ENCODE assay signal across 17 cellular contexts in the genomic region with DNA sequence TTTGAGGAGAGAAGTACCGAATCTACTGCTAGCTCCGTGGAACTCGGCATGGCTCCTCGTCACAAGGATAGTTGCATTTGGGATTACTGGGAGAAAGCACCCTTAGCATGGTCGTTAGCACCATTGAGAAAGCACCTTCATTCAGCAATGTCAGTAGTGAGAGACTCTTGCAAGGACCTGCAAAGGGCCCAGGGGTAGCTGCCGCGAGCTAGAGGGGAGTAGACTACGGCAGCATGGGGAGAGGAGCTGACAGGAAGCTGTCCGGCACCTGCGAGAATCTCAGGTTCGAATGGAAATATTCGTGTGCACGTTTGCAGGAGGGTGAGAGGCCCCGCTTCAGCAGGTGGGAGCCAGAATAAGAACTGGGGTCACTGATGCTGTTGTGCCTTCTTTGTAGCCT. TPM values are rescaled to one million over a fixed set of nuclear protein-coding genes. Genes with fewer than 3 reads are reported as not detected.
DNase-seq lines count a peak whose midpoint lies in the region; ATAC-seq, FAIRE-seq and TF ChIP-seq lines count a peak whose summit lies in the region.
"Had no signal": no experiment of that assay in that cellular context is flagged by ENCODE, and none has a peak within 500 bp of the region (broad histone marks: within the 10 kb centered on the region; RNA-seq: fewer than 3 reads in every experiment).

No MANE protein-coding gene starts in this region.

- peak overlapping the region; percentile 13; the same call in 1 of the 2 replicates for H2AFZ ChIP-seq in OCI-LY7 (ENCODE audit: low read length)

- no peak for FAIRE-seq in urothelium cell line (lab: Jason Lieb, UNC)
- FAIRE-seq: HTR-8/SVneo, RCC 7860 had no signal

- BruUV-seq in OCI-LY7 (replicated peaks; lab: Mats Ljungman, UMichigan), result no TSS peak

- peaks cover 79% of the 10 kb centered on the region for H3K4me1 ChIP-seq in OCI-LY7 (ENCODE audit: insufficient read depth, low read length, poor library complexity, severe bottlenecking)
- H3K4me1 ChIP-seq: prostate gland had no signal

- H3K27me3 ChIP-seq in GM06990 (replicated peaks; ENCODE audit: control insufficient read depth, insufficient read depth, low read length), result no peaks in the 10 kb centered on the region
- H3K27me3 ChIP-seq: stomach had no signal

- DNase-seq in GM06990 (ENCODE audit: extremely low read depth, insufficient read length) (peak; percentile 68), OCI-LY7 (ENCODE audit: low spot score) (peak; percentile 92), AG08396 (ENCODE audit: low spot score) (no peak), caudate nucleus (lab: John Stamatoyannopoulos, UW) (no peak), urothelium cell line (ENCODE audit: low spot score) (no peak)
- DNase-seq: NCI-H1092 treated with DMSO at 0.1 percent for 48 hours, NCI-H345, stomach, T1000 had no signal

- no peaks in the 10 kb centered on the region for H4K20me1 ChIP-seq in OCI-LY7 (ENCODE audit: insufficient read depth, low read length)

- H3K9me2 ChIP-seq in OCI-LY7 (ENCODE audit: insufficient read depth, low read length), result no peaks in the 10 kb centered on the region

- H3K36me3 ChIP-seq in GM06990 (ENCODE audit: control insufficient read depth, insufficient read depth, low read length) (no peaks in the 10 kb centered on the region; the same call in 1 of the 2 replicates), OCI-LY7 (ENCODE audit: insufficient read depth, low read length) (peaks cover 38% of the 10 kb centered on the region)
- H3K36me3 ChIP-seq: prostate gland, stomach had no signal

- POLR2A ChIA-PET in OCI-LY7 (lab: Charles Lee), result interaction anchor here (0.5 to 11.2 kb wide), 13 partner anchors 7 to 918 kb away, joined by 3 to 348 read pairs (median 6); a partner anchor contains a TSS

- TF ChIP-seq CTCF in GM06990 (IDR thresholded peaks at IDR 0.05; ENCODE audit: insufficient read depth, low read length, poor library complexity, severe bottlenecking) (no peak), OCI-LY7 (conservative IDR thresholded peaks at IDR 0.05; ENCODE audit: low read length) (no peak)

- intact Hi-C loops in OCI-LY7 (cut with micrococcal nuclease; ENCODE audit: unreplicated experiment), result loop anchor here (5.0 to 10.0 kb wide), 4 partner anchors 270 to 778 kb away; a partner anchor contains a TSS

- H3K27ac ChIP-seq in OCI-LY7 (ENCODE audit: low read depth, low read length, poor library complexity, severe bottlenecking) (peak overlapping the region; percentile 99), caudate nucleus (ENCODE audit: low read depth, low read length) (no peak overlapping the region)
- H3K27ac ChIP-seq: prostate gland had no signal

- peak overlapping the region; percentile 74 for H3K4me2 ChIP-seq in OCI-LY7 (ENCODE audit: low read length)

- ATAC-seq in GM18868 (IDR thresholded peaks at IDR 0.05; ENCODE audit: unreplicated experiment) (peak; percentile 33), HG02623 (IDR thresholded peaks at IDR 0.05; ENCODE audit: unreplicated experiment) (peak; percentile 31), GM19463 (IDR thresholded peaks at IDR 0.05; ENCODE audit: unreplicated experiment) (no peak)

- CTCF ChIA-PET in OCI-LY7 (lab: Charles Lee; ENCODE audit: unreplicated experiment), result interaction anchor here (0.9 to 9.8 kb wide), 2 partner anchors 20 to 43 kb away, joined by 4 to 145 read pairs; a partner anchor contains a TSS

- peaks cover 30% of the 10 kb centered on the region for H3K9me3 ChIP-seq in OCI-LY7 (ENCODE audit: low read length)
- H3K9me3 ChIP-seq: prostate gland, stomach had no signal

- H3K4me3 ChIP-seq in GM06990 (replicated peaks; ENCODE audit: low read depth, low read length) (peak overlapping the region; percentile 49), OCI-LY7 (ENCODE audit: low read depth, low read length, poor library complexity, severe bottlenecking) (peak overlapping the region; percentile 57)
- H3K4me3 ChIP-seq: prostate gland, stomach had no signal

- peaks cover 10% of the 10 kb centered on the region; the same call in 1 of the 2 replicates for H3K79me2 ChIP-seq in OCI-LY7 (ENCODE audit: insufficient read depth, low read depth, low read length)

RNA-seq across cellular contexts. Expression of a gene that starts 20.2 kb away (rescaled TPM):
- 34.5 and 39.8 TPM in 2 replicates for total RNA-seq in OCI-LY7 (2014; rRNA removed; shearing (Covaris generic))
- 19.5 and 27.4 TPM in 2 replicates for total RNA-seq in OCI-LY7 (2022)
- total RNA-seq: chondrocyte, mesothelial cell of epicardium had no signal

RNA-seq across cellular contexts. Expression of a gene that starts 42.0 kb away (rescaled TPM):
- total RNA-seq in OCI-LY7 (2014; rRNA removed; shearing (Covaris generic)), result 3.3 and 3.8 TPM in 2 replicates
- total RNA-seq in OCI-LY7 (2022), result 6.0 and 7.4 TPM in 2 replicates

Comparison
In these comparisons a context has a peak if more than half of its experiments do, and no peak if none do; other contexts are left out.
1. DNase-seq: peak in GM06990 (single experiment) and OCI-LY7 (single experiment); none in AG08396 (single experiment), caudate nucleus (0 of 61) and urothelium cell line (single experiment).